In genomic region chr9:93119703-93119952, GRCh38 we compare ENCODE assay signal across 9 cellular contexts. TPM values are rescaled to one million over a fixed set of nuclear protein-coding genes. Genes with fewer than 3 reads are reported as not detected.
A peak's percentile ranks its signal among the peaks of the same experiment; 100 is the strongest.
DNase-seq lines count a peak whose midpoint lies in the region; TF ChIP-seq lines count a peak whose summit lies in the region.
"Had no signal": no experiment of that assay in that cellular context is flagged by ENCODE, and none has a peak within 500 bp of the region (broad histone marks: within the 10 kb centered on the region; RNA-seq: fewer than 3 reads in every experiment).

No MANE protein-coding gene starts in this region.

- H3K27me3 Mint-ChIP-seq in activated naive CD4-positive, alpha-beta T cell treated with anti-CD3 and anti-CD28 coated beads for 36 hours (ENCODE audit: low read depth) = no peaks in the 10 kb centered on the region

- peaks cover 21% of the 10 kb centered on the region for H3K36me3 Mint-ChIP-seq in activated naive CD4-positive, alpha-beta T cell treated with anti-CD3 and anti-CD28 coated beads for 36 hours (ENCODE audit: low read depth)

- H3K4me1 ChIP-seq in ascending aorta = peaks cover 0 to 22% of the 10 kb centered on the region in 2 donors
- H3K4me1 ChIP-seq in muscle layer of duodenum (ENCODE audit: control insufficient read depth in 1 of 2, insufficient read depth in 2 of 2, low read length in 2 of 2) = peaks cover 9 to 26% of the 10 kb centered on the region in 2 donors
- peaks cover 0 to 37% (median 26%) of the 10 kb centered on the region in 4 donors for H3K4me1 ChIP-seq in tibial nerve

- intact Hi-C loops in activated naive CD4-positive, alpha-beta T cell treated with anti-CD3 and anti-CD28 coated beads for 36 hours (cut with micrococcal nuclease) = no loop called here
- intact Hi-C loops in ascending aorta (cut with DNase I) = loop anchor here (2.0 kb wide), 1 partner anchor 21 kb away; no protein-coding TSS in a partner anchor

- WGBS in tibial nerve, 2 donors = 67 to 73% methylated on average over 5 of the region's 5 CpGs

- no peak for TF ChIP-seq CTCF in ascending aorta (IDR thresholded peaks at IDR 0.05)
- no peak for TF ChIP-seq CTCF in tibial nerve (IDR thresholded peaks at IDR 0.05)

- TF ChIP-seq POLR2A in tibial nerve (IDR thresholded peaks at IDR 0.05) = no peak

- no peak for DNase-seq in activated naive CD4-positive, alpha-beta T cell treated with anti-CD3 and anti-CD28 coated beads for 36 hours
- DNase-seq in activated naive CD4-positive, alpha-beta T cell treated with Interleukin-2 at 50 U/mL for 16 hours = no peak
- DNase-seq in ascending aorta (ENCODE audit: low spot score in 2 of 2) (no peak), tibial nerve (ENCODE audit: low spot score in 2 of 2) (no peak), NCI-H1048 (lab: John Stamatoyannopoulos, UW) (no peak), cortex of kidney (lab: John Stamatoyannopoulos, UW) (no peak), EL (no peak)
- DNase-seq: activated effector memory CD4-positive, alpha-beta T cell treated with Interleukin-2 at 50 U/mL for 16 hours had no signal

- H3K27me3 ChIP-seq in ascending aorta (no peaks in the 10 kb centered on the region), muscle layer of duodenum (ENCODE audit: low read depth, low read length) (no peaks in the 10 kb centered on the region), tibial nerve (no peaks in the 10 kb centered on the region)

- CTCF ChIA-PET in activated naive CD4-positive, alpha-beta T cell treated with anti-CD3 and anti-CD28 coated beads for 36 hours (lab: Charles Lee) = interaction anchor here (0.6 to 2.4 kb wide), 12 partner anchors 10 to 278 kb away, joined by 3 to 13 read pairs (median 4); partner anchors contain the start of gene NINJ1

- H3K4me3 ChIP-seq in ascending aorta (no peak overlapping the region), muscle layer of duodenum (ENCODE audit: low read depth in 1 of 2, low read length in 2 of 2) (peak overlapping the region in 1 of 2 donors; percentile 41), tibial nerve (no peak overlapping the region)

- peak overlapping the region; percentile 67 to 72 for H3K27ac ChIP-seq in ascending aorta
- peak overlapping the region; percentile 51 for H3K27ac ChIP-seq in muscle layer of duodenum (ENCODE audit: low read length)
- H3K27ac ChIP-seq in tibial nerve = peak overlapping the region in 3 of 4 donors; percentile 23 to 70 (median 55)

- H3K9me3 Mint-ChIP-seq in activated naive CD4-positive, alpha-beta T cell treated with anti-CD3 and anti-CD28 coated beads for 36 hours = no peaks in the 10 kb centered on the region

- H3K27ac Mint-ChIP-seq in activated naive CD4-positive, alpha-beta T cell treated with anti-CD3 and anti-CD28 coated beads for 36 hours = peak overlapping the region; percentile 68

- no peak overlapping the region for H3K4me3 Mint-ChIP-seq in activated naive CD4-positive, alpha-beta T cell treated with anti-CD3 and anti-CD28 coated beads for 36 hours

- H3K9me3 ChIP-seq in ascending aorta = no peaks in the 10 kb centered on the region
- H3K9me3 ChIP-seq in muscle layer of duodenum (ENCODE audit: control insufficient read depth in 1 of 2, low read length in 2 of 2) = no peaks in the 10 kb centered on the region
- no peaks in the 10 kb centered on the region for H3K9me3 ChIP-seq in tibial nerve

- no peak for TF ChIP-seq EP300 in tibial nerve (IDR thresholded peaks at IDR 0.05)

- H3K4me1 Mint-ChIP-seq in activated naive CD4-positive, alpha-beta T cell treated with anti-CD3 and anti-CD28 coated beads for 36 hours (ENCODE audit: low read depth) = peaks cover 22% of the 10 kb centered on the region

- H3K36me3 ChIP-seq in ascending aorta (peaks cover 31 to 32% of the 10 kb centered on the region in 2 donors), muscle layer of duodenum (ENCODE audit: control insufficient read depth in 1 of 2, insufficient read depth in 2 of 2, low read length in 2 of 2) (peaks cover 4 to 27% of the 10 kb centered on the region in 2 donors), tibial nerve (peaks cover 0 to 44% (median 0%) of the 10 kb centered on the region in 3 donors)

RNA-seq across cellular contexts. Expression of gene NINJ1, which starts 14.4 kb away (rescaled TPM):
- total RNA-seq in activated naive CD4-positive, alpha-beta T cell treated with anti-CD3 and anti-CD28 coated beads for 36 hours = 10 to 100 TPM; 93.9 to 96.9 TPM
- total RNA-seq in ascending aorta = 156 TPM
- 10 to 100 TPM; 48.2 to 98.8 (median 72.9) TPM for total RNA-seq in tibial nerve

RNA-seq across cellular contexts. Expression of gene CARD19, which starts 23.6 kb away (rescaled TPM):
- 10 to 100 TPM; 51.4 to 52.0 TPM for total RNA-seq in activated naive CD4-positive, alpha-beta T cell treated with anti-CD3 and anti-CD28 coated beads for 36 hours
- 212 TPM for total RNA-seq in ascending aorta
- 10 to 100 TPM; 53.4 to 93.6 (median 60.7) TPM for total RNA-seq in tibial nerve
